In genomic region chr2:237702439-237703397, GRCh38 we compare ENCODE assay signal across 8 cellular contexts.
DNase-seq lines count a peak whose midpoint lies in the region; ATAC-seq and TF ChIP-seq lines count a peak whose summit lies in the region.

No MANE protein-coding gene starts in this region.

- peak overlapping the region; percentile 74 for H3K9ac ChIP-seq in adipocyte (ENCODE audit: low read length)
- no peak overlapping the region for H3K9ac ChIP-seq in iPS-18a (ENCODE audit: low read length)

- TF ChIP-seq CTCF in GM12865 (IDR thresholded peaks at IDR 0.05; ENCODE audit: insufficient read depth, low read depth, low read length, missing control alignments) = no peak

- H3K36me3 ChIP-seq in adipocyte (ENCODE audit: control insufficient read depth, insufficient read depth, low read length, severe bottlenecking) (no peaks in the 10 kb centered on the region), iPS-18a (ENCODE audit: control insufficient read depth, low read depth, low read length) (no peaks in the 10 kb centered on the region)

- H3K27me3 ChIP-seq in adipocyte (replicated peaks; ENCODE audit: control insufficient read depth, insufficient read depth, low read length) (no peaks in the 10 kb centered on the region), iPS-18a (ENCODE audit: control insufficient read depth, insufficient read depth, low read length) (no peaks in the 10 kb centered on the region)

- H3K4me3 ChIP-seq in GM12865 (ENCODE audit: low read depth, low read length) (peak overlapping the region; percentile 39), adipocyte (ENCODE audit: low read length) (peak overlapping the region; percentile 44), iPS-18a (ENCODE audit: low read length) (peak overlapping the region; percentile 11)

- no peak for DNase-seq in GM12865 (ENCODE audit: low read depth)
- DNase-seq in NOMO-1 treated with dmso at 0.1 percent for 144 hours (lab: John Stamatoyannopoulos, UW; ENCODE audit: unreplicated experiment) = peak; percentile 80
- peak; percentile 73 for DNase-seq in adipocyte (ENCODE audit: low read depth)
- DNase-seq in stimulated activated CD4-positive, alpha-beta T cell treated with anti-CD3 and anti-CD28 coated beads, Interleukin-2, amount 100 ng/mL, for 4 hours (ENCODE audit: low read depth) = peak; percentile 55
- DNase-seq in NCI-H146 treated with DMSO at 0.1 percent for 48 hours (lab: John Stamatoyannopoulos, UW; ENCODE audit: unreplicated experiment) = no peak

- ATAC-seq in HG02763 (IDR thresholded peaks at IDR 0.05; ENCODE audit: unreplicated experiment) = no peak
- no peak for ATAC-seq in HG03097 (IDR thresholded peaks at IDR 0.05; ENCODE audit: low FRiP score, unreplicated experiment)

- peaks cover 50% of the 10 kb centered on the region for H3K4me1 ChIP-seq in adipocyte (ENCODE audit: control insufficient read depth, insufficient read depth, low read length)
- H3K4me1 ChIP-seq in iPS-18a (ENCODE audit: control insufficient read depth, low read depth, low read length) = peaks cover 41% of the 10 kb centered on the region

- H3K27ac ChIP-seq in iPS-18a (ENCODE audit: low read length) = peak overlapping the region; percentile 18

- H3K9me3 ChIP-seq in adipocyte (ENCODE audit: control insufficient read depth, low read length) (no peaks in the 10 kb centered on the region), iPS-18a (ENCODE audit: control insufficient read depth, low read depth, low read length) (no peaks in the 10 kb centered on the region)

Comparison
In these comparisons a context has a peak if more than half of its experiments do, and no peak if none do; other contexts are left out.
1. DNase-seq: peak in NOMO-1 treated with dmso at 0.1 percent for 144 hours (single experiment), adipocyte (single experiment) and stimulated activated CD4-positive, alpha-beta T cell treated with anti-CD3 and anti-CD28 coated beads, Interleukin-2, amount 100 ng/mL, for 4 hours (single experiment); none in GM12865 (single experiment) and NCI-H146 treated with DMSO at 0.1 percent for 48 hours (single experiment).
2. Peak in every context shown above with its lines, with median percentiles within 50 percentile points of each other: H3K4me3 ChIP-seq.